7 cellular contexts compared by ENCODE assay signal in genomic region chr15:81002254-81003022, GRCh38. TPM values are rescaled to one million over a fixed set of nuclear protein-coding genes. Genes with fewer than 3 reads are reported as not detected.
DNase-seq lines count a peak whose midpoint lies in the region; ATAC-seq and TF ChIP-seq lines count a peak whose summit lies in the region.

No MANE protein-coding gene starts in this region.

- no peaks in the 10 kb centered on the region for H3K9me3 Mint-ChIP-seq in activated CD4-positive, alpha-beta memory T cell treated with anti-CD3 and anti-CD28 coated beads, Interleukin-2, amount 10 ng/mL, durations not matched to agents 7 days and 5 days

- TF ChIP-seq CTCF in hepatocyte (IDR thresholded peaks at IDR 0.05; ENCODE audit: poor library complexity) (no peak), GM13977 (IDR thresholded peaks at IDR 0.05; ENCODE audit: extremely low read depth, insufficient read depth, missing control alignments) (no peak)

- in situ Hi-C loops in HAP-1 (cut with MboI; ENCODE audit: low sequenced_read_pairs) = no loop called here
- in situ Hi-C loops in GM13977 (cut with MboI; ENCODE audit: low pct_unique_long_range_greater_than_20kb, low sequenced_read_pairs, unreplicated experiment) = no loop called here

- peak overlapping the region; percentile 75 for H3K4me3 Mint-ChIP-seq in activated CD4-positive, alpha-beta memory T cell treated with anti-CD3 and anti-CD28 coated beads, Interleukin-2, amount 10 ng/mL, durations not matched to agents 7 days and 5 days

- H3K36me3 ChIP-seq in HAP-1 (replicated peaks) (peaks cover 9% of the 10 kb centered on the region; the same call in 1 of the 2 replicates), hepatocyte (replicated peaks; ENCODE audit: insufficient read depth, low read depth) (no peaks in the 10 kb centered on the region)

- H2AFZ ChIP-seq in hepatocyte = no peak overlapping the region

- CTCF ChIA-PET in activated CD4-positive, alpha-beta memory T cell treated with anti-CD3 and anti-CD28 coated beads, Interleukin-2, amount 10 ng/mL, durations not matched to agents 7 days and 5 days (lab: Charles Lee) = interaction anchor here (0.9 to 4.1 kb wide), 7 partner anchors 12 to 294 kb away, joined by 3 to 23 read pairs (median 5); no protein-coding TSS in a partner anchor

- H3K27me3 ChIP-seq in HAP-1 (ENCODE audit: low read depth) (no peaks in the 10 kb centered on the region), hepatocyte (no peaks in the 10 kb centered on the region)

- peaks cover 54% of the 10 kb centered on the region for H3K36me3 Mint-ChIP-seq in activated CD4-positive, alpha-beta memory T cell treated with anti-CD3 and anti-CD28 coated beads, Interleukin-2, amount 10 ng/mL, durations not matched to agents 7 days and 5 days (ENCODE audit: low read depth)

- WGBS in hepatocyte (ENCODE audit: low lambda C conversion rate, missing lambda C conversion rate) = 59% methylated on average over 79 of the region's 91 CpGs

- no peak for ATAC-seq in GM19463 (IDR thresholded peaks at IDR 0.05; ENCODE audit: unreplicated experiment)
- no peak for ATAC-seq in HG03432 (IDR thresholded peaks at IDR 0.05; ENCODE audit: unreplicated experiment)

- H3K27me3 Mint-ChIP-seq in activated CD4-positive, alpha-beta memory T cell treated with anti-CD3 and anti-CD28 coated beads, Interleukin-2, amount 10 ng/mL, durations not matched to agents 7 days and 5 days = no peaks in the 10 kb centered on the region

- H3K4me1 ChIP-seq in HAP-1 (peaks cover 16% of the 10 kb centered on the region), hepatocyte (ENCODE audit: insufficient read depth) (no peaks in the 10 kb centered on the region)

- POLR2A ChIA-PET in activated CD4-positive, alpha-beta memory T cell treated with anti-CD3 and anti-CD28 coated beads, Interleukin-2, amount 10 ng/mL, durations not matched to agents 7 days and 5 days (lab: Charles Lee) = interaction anchor here (0.7 to 4.9 kb wide), 22 partner anchors 6 to 943 kb away, joined by 3 to 81 read pairs (median 8); partner anchors contain the start of gene ABHD17C

- H3K79me2 ChIP-seq in hepatocyte = peaks cover 51% of the 10 kb centered on the region

- H3K4me1 Mint-ChIP-seq in activated CD4-positive, alpha-beta memory T cell treated with anti-CD3 and anti-CD28 coated beads, Interleukin-2, amount 10 ng/mL, durations not matched to agents 7 days and 5 days = peaks cover 62% of the 10 kb centered on the region

- H3K4me3 ChIP-seq in HAP-1 = peak overlapping the region; percentile 86
- H3K4me3 ChIP-seq in hepatocyte = peak overlapping the region; percentile 85
- H3K4me3 ChIP-seq in skin epidermis = peak overlapping the region; percentile 77 to 88 (median 82)

- H4K20me1 ChIP-seq in hepatocyte (ENCODE audit: insufficient read depth, poor library complexity, severe bottlenecking) = peaks cover 14% of the 10 kb centered on the region

- DNase-seq in HAP-1 (ENCODE audit: low spot score in 2 of 2) (no peak), hepatocyte (ENCODE audit: low spot score) (no peak), GM13977 (ENCODE audit: low spot score) (no peak)
- DNase-seq in activated CD4-positive, alpha-beta memory T cell treated with anti-CD3 and anti-CD28 coated beads, Interleukin-2, amount 10 ng/mL, durations not matched to agents 7 days and 5 days = no peak

- peak overlapping the region; percentile 92 for H3K4me2 ChIP-seq in hepatocyte

- H3K27ac ChIP-seq in hepatocyte (no peak overlapping the region), skin epidermis (peak overlapping the region; percentile 92 to 100 (median 98))

- peak overlapping the region; percentile 59 for H3K27ac Mint-ChIP-seq in activated CD4-positive, alpha-beta memory T cell treated with anti-CD3 and anti-CD28 coated beads, Interleukin-2, amount 10 ng/mL, durations not matched to agents 7 days and 5 days

- no peaks in the 10 kb centered on the region for H3K9me2 ChIP-seq in hepatocyte (replicated peaks; ENCODE audit: insufficient read depth)

- H3K9me3 ChIP-seq in HAP-1 (no peaks in the 10 kb centered on the region), hepatocyte (ENCODE audit: low read depth) (no peaks in the 10 kb centered on the region)

RNA-seq across cellular contexts. Expression of gene TLNRD1, which starts 1.7 kb away (rescaled TPM):
- 10 to 100 TPM; 47.1 to 48.8 TPM for total RNA-seq in activated CD4-positive, alpha-beta memory T cell treated with anti-CD3 and anti-CD28 coated beads, Interleukin-2, amount 10 ng/mL, durations not matched to agents 7 days and 5 days
- 13.3 and 15.6 TPM in 2 replicates for total RNA-seq in hepatocyte
- 10.3 and 14.6 TPM in 2 replicates for polyA plus RNA-seq in hepatocyte

RNA-seq across cellular contexts. Expression of gene MESD, which starts 12.8 kb away (rescaled TPM):
- 10 to 100 TPM; 34.5 to 36.1 TPM for total RNA-seq in activated CD4-positive, alpha-beta memory T cell treated with anti-CD3 and anti-CD28 coated beads, Interleukin-2, amount 10 ng/mL, durations not matched to agents 7 days and 5 days
- 27.1 and 27.4 TPM in 2 replicates for total RNA-seq in hepatocyte
- 47.6 and 52.2 TPM in 2 replicates for polyA plus RNA-seq in hepatocyte
